28 cellular contexts compared by ENCODE assay signal in genomic region chr9:97723819-97724218, GRCh38.
"Had no signal": no experiment of that assay in that cellular context is flagged by ENCODE, and none has a peak within 500 bp of the region (broad histone marks: within the 10 kb centered on the region; RNA-seq: fewer than 3 reads in every experiment).

No MANE protein-coding gene starts in this region.

- DNase-seq: activated B cell treated with CpG ODN at 0.5 μM for 24 hours; activated CD4-positive, alpha-beta T cell treated with anti-CD3 and anti-CD28 coated beads for 48 hours; activated CD4-positive, alpha-beta T cell treated with anti-CD3 and anti-CD28 coated beads, Interleukin-2, amount 50 U/mL, for 1 hour; activated CD4-positive, alpha-beta T cell treated with anti-CD3 and anti-CD28 coated beads, Interleukin-2, amount 50 U/mL, for 48 hours; activated CD8-positive, alpha-beta T cell treated with anti-CD3 and anti-CD28 coated beads for 36 hours; activated effector memory CD4-positive, alpha-beta T cell treated with anti-CD3 and anti-CD28 coated beads, Interleukin-2, amount 50 U/mL, for 16 hours; activated naive CD4-positive, alpha-beta T cell treated with anti-CD3 and anti-CD28 coated beads for 36 hours; activated naive CD8-positive, alpha-beta T cell treated with anti-CD3 and anti-CD28 coated beads for 36 hours; activated naive CD8-positive, alpha-beta T cell treated with anti-CD3 and anti-CD28 coated beads, Interleukin-2, amount 50 U/mL, for 24 hours; activated T-cell treated with anti-CD3 and anti-CD28 coated beads, Interleukin-2, amount 50 U/mL, for 1 hour; activated T-cell treated with anti-CD3 and anti-CD28 coated beads, Interleukin-2, amount 50 U/mL, for 48 hours; adrenal gland; amygdala; aorta; body of pancreas; cortex of kidney; dermis blood vessel endothelial cell; effector CD8-positive, alpha-beta T cell; foreskin fibroblast; gastrocnemius medialis; glutamatergic neuron; heart left ventricle; T-helper 1 cell; T-helper 17 cell; T1000; WERI-Rb-1 had no signal

- ATAC-seq: activated CD4-positive, CD25-positive, alpha-beta regulatory T cell treated with anti-CD3 and anti-CD28 coated beads, Interleukin-2, amount 50 U/mL, for 24 hours; activated CD8-positive, alpha-beta T cell treated with anti-CD3 and anti-CD28 coated beads for 36 hours; activated naive CD8-positive, alpha-beta T cell treated with anti-CD3 and anti-CD28 coated beads, Interleukin-2, amount 50 U/mL, for 24 hours; body of pancreas; esophagus mucosa; gastrocnemius medialis; heart left ventricle; T-helper 17 cell had no signal

- H3K27ac ChIP-seq: adrenal gland, body of pancreas, gastrocnemius medialis, heart left ventricle, WERI-Rb-1 had no signal

- H3K4me3 ChIP-seq: adrenal gland, body of pancreas, gastrocnemius medialis, heart left ventricle had no signal
